29 cellular contexts compared by ENCODE assay signal in genomic region chr12:2352203-2352602, GRCh38.
"Had no signal": no experiment of that assay in that cellular context is flagged by ENCODE, and none has a peak within 500 bp of the region (broad histone marks: within the 10 kb centered on the region; RNA-seq: fewer than 3 reads in every experiment).

No MANE protein-coding gene starts in this region.

- H3K36me3 ChIP-seq: left ventricle myocardium inferior, neutrophil, stomach, thyroid gland, transverse colon, upper lobe of left lung, vagina had no signal

- H3K4me1 Mint-ChIP-seq: immature natural killer cell had no signal

- H3K27ac ChIP-seq: left ventricle myocardium inferior, neutrophil, skin epidermis, stomach, testis, thyroid gland, transverse colon, upper lobe of left lung, vagina had no signal

- H3K4me3 ChIP-seq: left ventricle myocardium inferior, lung, skin epidermis, stomach, testis, thyroid gland, transverse colon, upper lobe of left lung, vagina had no signal

- FAIRE-seq: islet of Langerhans had no signal

- H3K9me3 Mint-ChIP-seq: immature natural killer cell; mesothelial cell of epicardium; naive thymus-derived CD4-positive, alpha-beta T cell; natural killer cell treated with Interleukin-12 subunit alpha and Interleukin-12 subunit beta and Interleukin-15 and Interleukin-18, amount 100 ng/mL, for 72 hours; neural crest cell; stimulated activated naive B cell treated with anti-CD40 and anti-IgM and Interleukin-4, amounts not matched to agents 10 μg/mL and 1 μg/mL and 100 μg/mL, for 72 hours had no signal

- DNase-seq: hypothalamus; immature natural killer cell; left ventricle myocardium inferior; mesendoderm; naive thymus-derived CD4-positive, alpha-beta T cell; occipital lobe; retina; right cardiac atrium; stimulated activated CD4-positive, alpha-beta T cell treated with anti-CD3 and anti-CD28 coated beads, Interleukin-12 subunit alpha, Interleukin-12 subunit beta, amount 100 ng/mL, for 4 hours; stimulated activated CD4-positive, alpha-beta T cell treated with anti-CD3 and anti-CD28 coated beads, Interleukin-15, amount 100 ng/mL, for 24 hours; stimulated activated CD4-positive, alpha-beta T cell treated with anti-CD3 and anti-CD28 coated beads, Interleukin-2, amount 100 ng/mL, for 24 hours; stimulated activated CD4-positive, alpha-beta T cell treated with anti-CD3 and anti-CD28 coated beads, Interleukin-4, amount 100 ng/mL, for 1 hour; stimulated activated naive B cell treated with anti-CD40 and anti-IgM and Interleukin-4, amounts not matched to agents 10 μg/mL and 1 μg/mL and 100 μg/mL, for 72 hours; stimulated activated naive CD8-positive, alpha-beta T cell treated with anti-CD3 and anti-CD28 coated beads, Interleukin-15, Interleukin-2, amounts not matched to agents 100 U/mL and 50 U/mL, for 24 hours; stomach; testis; thyroid gland; transverse colon; upper lobe of left lung had no signal

- H3K4me1 ChIP-seq: testis had no signal

- H3K27me3 ChIP-seq: neutrophil, testis, thyroid gland, transverse colon, upper lobe of left lung, vagina had no signal

- H3K9me3 ChIP-seq: left ventricle myocardium inferior, neutrophil, stomach, testis, thyroid gland, transverse colon, upper lobe of left lung, vagina had no signal

- H3K27ac Mint-ChIP-seq: immature natural killer cell; mesothelial cell of epicardium; naive thymus-derived CD4-positive, alpha-beta T cell; natural killer cell treated with Interleukin-12 subunit alpha and Interleukin-12 subunit beta and Interleukin-15 and Interleukin-18, amount 100 ng/mL, for 72 hours; progenitor cell of endocrine pancreas; stimulated activated naive B cell treated with anti-CD40 and anti-IgM and Interleukin-4, amounts not matched to agents 10 μg/mL and 1 μg/mL and 100 μg/mL, for 72 hours had no signal

- H3K36me3 Mint-ChIP-seq: immature natural killer cell; mesothelial cell of epicardium; naive thymus-derived CD4-positive, alpha-beta T cell; natural killer cell treated with Interleukin-12 subunit alpha and Interleukin-12 subunit beta and Interleukin-15 and Interleukin-18, amount 100 ng/mL, for 72 hours; stimulated activated naive B cell treated with anti-CD40 and anti-IgM and Interleukin-4, amounts not matched to agents 10 μg/mL and 1 μg/mL and 100 μg/mL, for 72 hours had no signal

- H3K4me3 Mint-ChIP-seq: immature natural killer cell; mesothelial cell of epicardium; naive thymus-derived CD4-positive, alpha-beta T cell; natural killer cell treated with Interleukin-12 subunit alpha and Interleukin-12 subunit beta and Interleukin-15 and Interleukin-18, amount 100 ng/mL, for 72 hours; neural crest cell; stimulated activated naive B cell treated with anti-CD40 and anti-IgM and Interleukin-4, amounts not matched to agents 10 μg/mL and 1 μg/mL and 100 μg/mL, for 72 hours had no signal

- ATAC-seq: naive thymus-derived CD4-positive, alpha-beta T cell; natural killer cell treated with Interleukin-12 subunit alpha and Interleukin-12 subunit beta and Interleukin-15 and Interleukin-18, amount 100 ng/mL, for 72 hours; right cardiac atrium; sciatic nerve; stimulated activated naive CD8-positive, alpha-beta T cell treated with anti-CD3 and anti-CD28 coated beads, Interleukin-15, Interleukin-2, amounts not matched to agents 100 U/mL and 50 U/mL, for 24 hours had no signal
